ENCODE assay signal across 9 cellular contexts in the genomic region with DNA sequence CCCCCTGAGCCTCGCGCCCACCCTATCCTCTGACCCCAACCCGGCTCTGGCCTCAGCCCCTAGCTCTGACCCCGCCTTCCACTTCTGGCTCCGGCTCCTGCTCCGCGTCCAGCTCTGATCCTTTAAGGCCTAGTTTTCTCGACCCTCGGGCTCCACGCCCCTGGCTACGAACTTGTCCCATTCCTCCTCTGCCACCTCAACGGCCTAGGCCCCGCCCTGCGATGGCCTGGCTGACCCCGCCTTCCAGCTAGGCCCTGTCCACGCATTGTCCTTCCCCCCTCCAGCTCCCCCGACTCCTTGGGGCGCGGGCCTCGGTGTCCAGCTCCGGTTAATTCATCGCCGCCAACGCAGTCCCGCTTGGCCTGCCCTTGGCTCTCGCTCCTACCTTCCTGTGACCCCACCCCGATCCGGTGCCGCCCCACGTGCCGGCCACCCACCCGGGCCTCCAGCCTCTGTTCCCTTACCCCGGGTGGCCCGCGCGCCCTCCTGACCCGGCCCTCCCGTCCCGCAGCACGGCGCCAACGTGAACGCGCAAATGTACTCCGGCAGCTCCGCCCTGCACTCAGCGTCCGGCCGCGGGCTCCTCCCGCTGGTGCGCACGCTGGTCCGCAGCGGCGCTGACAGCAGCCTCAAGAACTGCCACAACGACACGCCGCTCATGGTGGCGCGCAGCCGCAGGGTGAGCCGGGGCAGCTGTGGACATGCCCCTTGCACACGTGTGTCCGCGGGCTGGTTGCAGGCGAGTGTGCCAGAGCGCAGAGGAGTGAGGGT. TPM values are rescaled to one million over a fixed set of nuclear protein-coding genes. Genes with fewer than 3 reads are reported as not detected.
DNase-seq lines count a peak whose midpoint lies in the region; ATAC-seq, FAIRE-seq and TF ChIP-seq lines count a peak whose summit lies in the region.
"Had no signal": no experiment of that assay in that cellular context is flagged by ENCODE, and none has a peak within 500 bp of the region (broad histone marks: within the 10 kb centered on the region; RNA-seq: fewer than 3 reads in every experiment).

No MANE protein-coding gene starts in this region.

- no peaks in the 10 kb centered on the region for H3K9me3 ChIP-seq in tibial nerve

- H3K27ac ChIP-seq in tibial nerve, result peak overlapping the region; percentile 69 to 94 (median 88)

- DNase-seq in activated CD8-positive, alpha-beta T cell treated with anti-CD3 and anti-CD28 coated beads for 36 hours, result no peak
- DNase-seq in activated CD8-positive, alpha-beta T cell treated with anti-CD3 and anti-CD28 coated beads, Interleukin-2, amount 10 ng/mL, durations not matched to agents 7 days and 5 days, result no peak
- DNase-seq in epidermal melanocyte (ENCODE audit: insufficient read length, low spot score) (peak; percentile 54), middle frontal gyrus (ENCODE audit: extremely low spot score, low spot score) (peak; percentile 14), tibial nerve (ENCODE audit: low spot score in 2 of 2) (peak; percentile 62 to 69), DMS 273 treated with DMSO at 0.1 percent for 48 hours (lab: John Stamatoyannopoulos, UW) (no peak), RCC 7860 (ENCODE audit: low spot score) (no peak)
- DNase-seq: erythroblast had no signal

- peaks cover 0 to 32% (median 0%) of the 10 kb centered on the region in 3 donors for H3K36me3 ChIP-seq in tibial nerve

- H3K36me3 Mint-ChIP-seq in activated CD8-positive, alpha-beta T cell treated with anti-CD3 and anti-CD28 coated beads for 36 hours (ENCODE audit: low read depth), result peaks cover 34% of the 10 kb centered on the region
- H3K36me3 Mint-ChIP-seq in activated CD8-positive, alpha-beta T cell treated with anti-CD3 and anti-CD28 coated beads, Interleukin-2, amount 10 ng/mL, durations not matched to agents 7 days and 5 days (ENCODE audit: low read depth), result peaks cover 52% of the 10 kb centered on the region

- ATAC-seq in activated CD8-positive, alpha-beta T cell treated with anti-CD3 and anti-CD28 coated beads for 36 hours, result no peak
- ATAC-seq in activated CD8-positive, alpha-beta T cell treated with anti-CD3 and anti-CD28 coated beads, Interleukin-2, amount 10 ng/mL, durations not matched to agents 7 days and 5 days, result no peak
- ATAC-seq in GM19395 (IDR thresholded peaks at IDR 0.05; ENCODE audit: unreplicated experiment), result no peak

- no peak for TF ChIP-seq CTCF in activated CD8-positive, alpha-beta T cell treated with anti-CD3 and anti-CD28 coated beads for 36 hours (IDR thresholded peaks at IDR 0.05)
- TF ChIP-seq CTCF in tibial nerve (IDR thresholded peaks at IDR 0.05), result peak in 3 of 5 experiments; percentile 11 to 55 (median 20)

- no peaks in the 10 kb centered on the region for H3K27me3 Mint-ChIP-seq in activated CD8-positive, alpha-beta T cell treated with anti-CD3 and anti-CD28 coated beads for 36 hours
- H3K27me3 Mint-ChIP-seq in activated CD8-positive, alpha-beta T cell treated with anti-CD3 and anti-CD28 coated beads, Interleukin-2, amount 10 ng/mL, durations not matched to agents 7 days and 5 days (ENCODE audit: low read depth), result no peaks in the 10 kb centered on the region

- TF ChIP-seq POLR2A in tibial nerve (IDR thresholded peaks at IDR 0.05), result peak in 1 of 2 donors; percentile 26

- H3K27me3 ChIP-seq in tibial nerve, result no peaks in the 10 kb centered on the region

- FAIRE-seq in RCC 7860 (lab: Jason Lieb, UNC), result no peak

- POLR2A ChIA-PET in activated CD8-positive, alpha-beta T cell treated with anti-CD3 and anti-CD28 coated beads for 36 hours (lab: Charles Lee), result interaction anchor here (0.6 kb wide), 1 partner anchor 137 kb away, joined by 3 read pairs; no protein-coding TSS in a partner anchor
- POLR2A ChIA-PET in activated CD8-positive, alpha-beta T cell treated with anti-CD3 and anti-CD28 coated beads, Interleukin-2, amount 10 ng/mL, durations not matched to agents 7 days and 5 days (lab: Charles Lee), result no interaction called here

- no peak overlapping the region for H3K4me3 Mint-ChIP-seq in activated CD8-positive, alpha-beta T cell treated with anti-CD3 and anti-CD28 coated beads for 36 hours
- H3K4me3 Mint-ChIP-seq in activated CD8-positive, alpha-beta T cell treated with anti-CD3 and anti-CD28 coated beads, Interleukin-2, amount 10 ng/mL, durations not matched to agents 7 days and 5 days, result no peak overlapping the region

- H3K4me1 Mint-ChIP-seq in activated CD8-positive, alpha-beta T cell treated with anti-CD3 and anti-CD28 coated beads for 36 hours (ENCODE audit: low read depth), result peaks cover 37% of the 10 kb centered on the region
- H3K4me1 Mint-ChIP-seq in activated CD8-positive, alpha-beta T cell treated with anti-CD3 and anti-CD28 coated beads, Interleukin-2, amount 10 ng/mL, durations not matched to agents 7 days and 5 days (ENCODE audit: low read depth), result peaks cover 61% of the 10 kb centered on the region

- intact Hi-C loops in activated CD8-positive, alpha-beta T cell treated with anti-CD3 and anti-CD28 coated beads for 36 hours (cut with micrococcal nuclease), result no loop called here

- H3K4me1 ChIP-seq in tibial nerve, result peaks cover 5 to 72% (median 52%) of the 10 kb centered on the region in 4 donors

- peak overlapping the region; percentile 37 to 59 (median 45) for H3K4me3 ChIP-seq in tibial nerve

- no peaks in the 10 kb centered on the region for H3K9me3 Mint-ChIP-seq in activated CD8-positive, alpha-beta T cell treated with anti-CD3 and anti-CD28 coated beads for 36 hours
- no peaks in the 10 kb centered on the region for H3K9me3 Mint-ChIP-seq in activated CD8-positive, alpha-beta T cell treated with anti-CD3 and anti-CD28 coated beads, Interleukin-2, amount 10 ng/mL, durations not matched to agents 7 days and 5 days (ENCODE audit: insufficient read depth)

- WGBS in tibial nerve, 2 donors, result 26 to 33% methylated on average over 51 to 64 of the region's 68 CpGs

- TF ChIP-seq EP300 in tibial nerve (IDR thresholded peaks at IDR 0.05), result peak; percentile 13 to 74

- peak overlapping the region; percentile 25 for H3K27ac Mint-ChIP-seq in activated CD8-positive, alpha-beta T cell treated with anti-CD3 and anti-CD28 coated beads for 36 hours
- no peak overlapping the region for H3K27ac Mint-ChIP-seq in activated CD8-positive, alpha-beta T cell treated with anti-CD3 and anti-CD28 coated beads, Interleukin-2, amount 10 ng/mL, durations not matched to agents 7 days and 5 days

- CTCF ChIA-PET in activated CD8-positive, alpha-beta T cell treated with anti-CD3 and anti-CD28 coated beads for 36 hours (lab: Charles Lee), result interaction anchor here (0.6 to 1.3 kb wide), 4 partner anchors 12 to 86 kb away, joined by 3 to 6 read pairs (median 3); no protein-coding TSS in a partner anchor
- CTCF ChIA-PET in activated CD8-positive, alpha-beta T cell treated with anti-CD3 and anti-CD28 coated beads, Interleukin-2, amount 10 ng/mL, durations not matched to agents 7 days and 5 days (lab: Charles Lee), result interaction anchor here (1.1 to 8.9 kb wide), 2 partner anchors 13 to 34 kb away, joined by 5 to 79 read pairs; no protein-coding TSS in a partner anchor

RNA-seq across cellular contexts. Expression of a gene that starts 9.4 kb away (rescaled TPM):
- total RNA-seq in activated CD8-positive, alpha-beta T cell treated with anti-CD3 and anti-CD28 coated beads for 36 hours, result 10 to 100 TPM; 22.8 to 27.7 TPM
- total RNA-seq in activated CD8-positive, alpha-beta T cell treated with anti-CD3 and anti-CD28 coated beads, Interleukin-2, amount 10 ng/mL, durations not matched to agents 7 days and 5 days, result 10 to 100 TPM; 22.4 to 25.1 TPM
- total RNA-seq in tibial nerve, result 10 to 100 TPM; 10.3 to 37.8 (median 18.0) TPM

RNA-seq across cellular contexts. Expression of a gene that starts 19.8 kb away (rescaled TPM):
- total RNA-seq in activated CD8-positive, alpha-beta T cell treated with anti-CD3 and anti-CD28 coated beads for 36 hours, result not detected
- not detected for total RNA-seq in activated CD8-positive, alpha-beta T cell treated with anti-CD3 and anti-CD28 coated beads, Interleukin-2, amount 10 ng/mL, durations not matched to agents 7 days and 5 days
- total RNA-seq in tibial nerve, result not detected

RNA-seq across cellular contexts. Expression of a gene that starts 51.0 kb away (rescaled TPM):
- not detected for total RNA-seq in activated CD8-positive, alpha-beta T cell treated with anti-CD3 and anti-CD28 coated beads for 36 hours
- total RNA-seq in activated CD8-positive, alpha-beta T cell treated with anti-CD3 and anti-CD28 coated beads, Interleukin-2, amount 10 ng/mL, durations not matched to agents 7 days and 5 days, result not detected
- 100 to 1,000 TPM in 1 of 4 donors, 10 to 100 TPM in 3; 83.5 to 139 (median 90.9) TPM for total RNA-seq in tibial nerve

RNA-seq across cellular contexts. Expression of a gene that starts 59.0 kb away (rescaled TPM):
- not detected for total RNA-seq in activated CD8-positive, alpha-beta T cell treated with anti-CD3 and anti-CD28 coated beads for 36 hours
- not detected for total RNA-seq in activated CD8-positive, alpha-beta T cell treated with anti-CD3 and anti-CD28 coated beads, Interleukin-2, amount 10 ng/mL, durations not matched to agents 7 days and 5 days
- total RNA-seq in tibial nerve, result not detected

Comparison
In these comparisons a context has a peak if more than half of its experiments do, and no peak if none do; other contexts are left out.
1. DNase-seq: peak in epidermal melanocyte (single experiment), middle frontal gyrus (single experiment) and tibial nerve (2 of 2); none in activated CD8-positive, alpha-beta T cell treated with anti-CD3 and anti-CD28 coated beads for 36 hours (single experiment), activated CD8-positive, alpha-beta T cell treated with anti-CD3 and anti-CD28 coated beads, Interleukin-2, amount 10 ng/mL, durations not matched to agents 7 days and 5 days (single experiment), DMS 273 treated with DMSO at 0.1 percent for 48 hours (single experiment) and RCC 7860 (single experiment).
2. RNA of a gene that starts 51.0 kb away (total RNA-seq): 83.5 to 139 TPM in tibial nerve; not detected in activated CD8-positive, alpha-beta T cell treated with anti-CD3 and anti-CD28 coated beads for 36 hours and not detected in activated CD8-positive, alpha-beta T cell treated with anti-CD3 and anti-CD28 coated beads, Interleukin-2, amount 10 ng/mL, durations not matched to agents 7 days and 5 days; every median in the first group is over 10 times any median in the second.